Comparison of ENCODE assay signal across 18 cellular contexts in genomic region chr9:82783045-82783444, GRCh38.
A peak's percentile ranks its signal among the peaks of the same experiment; 100 is the strongest.
DNase-seq lines count a peak whose midpoint lies in the region; ATAC-seq and TF ChIP-seq lines count a peak whose summit lies in the region.
"Had no signal": no experiment of that assay in that cellular context is flagged by ENCODE, and none has a peak within 500 bp of the region (broad histone marks: within the 10 kb centered on the region; RNA-seq: fewer than 3 reads in every experiment).

No MANE protein-coding gene starts in this region.

- H3K27me3 Mint-ChIP-seq in nephron progenitor cell (ENCODE audit: low read depth, poor library complexity), result peaks cover 11% of the 10 kb centered on the region
- no peaks in the 10 kb centered on the region for H3K27me3 Mint-ChIP-seq in activated CD8-positive, alpha-beta T cell treated with anti-CD3 and anti-CD28 coated beads, Interleukin-2, amount 10 ng/mL, durations not matched to agents 7 days and 5 days (ENCODE audit: low read depth)
- H3K27me3 Mint-ChIP-seq in activated T-cell treated with anti-CD3 and anti-CD28 coated beads, Interleukin-2, amount 50 U/mL, for 4 hours (ENCODE audit: low read depth), result no peaks in the 10 kb centered on the region
- H3K27me3 Mint-ChIP-seq: CD4-positive, alpha-beta T cell had no signal

- H3K4me1 Mint-ChIP-seq in nephron progenitor cell, result peaks cover 35% of the 10 kb centered on the region
- no peaks in the 10 kb centered on the region for H3K4me1 Mint-ChIP-seq in activated CD8-positive, alpha-beta T cell treated with anti-CD3 and anti-CD28 coated beads, Interleukin-2, amount 10 ng/mL, durations not matched to agents 7 days and 5 days (ENCODE audit: low read depth)
- H3K4me1 Mint-ChIP-seq in activated T-cell treated with anti-CD3 and anti-CD28 coated beads, Interleukin-2, amount 50 U/mL, for 4 hours (ENCODE audit: low read depth), result no peaks in the 10 kb centered on the region

- ATAC-seq in left lobe of liver (peak; percentile 37), HG02840 (IDR thresholded peaks at IDR 0.05; ENCODE audit: low FRiP score, unreplicated experiment) (no peak)
- no peak for ATAC-seq in activated CD8-positive, alpha-beta T cell treated with anti-CD3 and anti-CD28 coated beads, Interleukin-2, amount 10 ng/mL, durations not matched to agents 7 days and 5 days
- no peak for ATAC-seq in activated T-cell treated with anti-CD3 and anti-CD28 coated beads, Interleukin-2, amount 50 U/mL, for 4 hours
- ATAC-seq: HCT116 had no signal

- no peak overlapping the region for H3K9ac ChIP-seq in colonic mucosa (ENCODE audit: low read depth in 2 of 2, low read length in 2 of 2)

- intact Hi-C loops in colonic mucosa (cut with DNase I), result no loop called here

- peak; percentile 51 for DNase-seq in colonic mucosa
- no peak for DNase-seq in left lobe of liver (ENCODE audit: low spot score)
- no peak for DNase-seq in nephron progenitor cell
- no peak for DNase-seq in activated CD8-positive, alpha-beta T cell treated with anti-CD3 and anti-CD28 coated beads, Interleukin-2, amount 10 ng/mL, durations not matched to agents 7 days and 5 days
- no peak for DNase-seq in activated T-cell treated with anti-CD3 and anti-CD28 coated beads, Interleukin-2, amount 50 U/mL, for 4 hours
- no peak for DNase-seq in NOMO-1 treated with dmso at 0.1 percent for 144 hours (lab: John Stamatoyannopoulos, UW; ENCODE audit: unreplicated experiment)
- DNase-seq: 8988T; BE2C; Caco-2; CD4-positive, alpha-beta T cell; GOT3; H7; KG1 had no signal

- H3K36me3 ChIP-seq in HEK293 (ENCODE audit: control insufficient read depth in 2 of 2, insufficient read depth in 1 of 2, low read length in 2 of 2) (no peaks in the 10 kb centered on the region), colonic mucosa (no peaks in the 10 kb centered on the region)
- H3K36me3 ChIP-seq: BE2C had no signal

- no peaks in the 10 kb centered on the region for H3K9me3 ChIP-seq in HEK293 (ENCODE audit: control insufficient read depth, insufficient read depth, low read depth, low read length)
- H3K9me3 ChIP-seq in colonic mucosa, result no peaks in the 10 kb centered on the region
- H3K9me3 ChIP-seq: BE2C, Caco-2 had no signal

- H3K27ac ChIP-seq in HEK293 (ENCODE audit: extremely low read depth, low read depth, low read length) (0 out of 2 replicates have a peak overlapping the region, but pooled peaks have one; percentile 40), colonic mucosa (peak overlapping the region; percentile 34)
- H3K27ac ChIP-seq: C4-2B, HL-60 had no signal

- peaks cover 35% of the 10 kb centered on the region for H3K9me3 Mint-ChIP-seq in nephron progenitor cell
- H3K9me3 Mint-ChIP-seq in activated CD8-positive, alpha-beta T cell treated with anti-CD3 and anti-CD28 coated beads, Interleukin-2, amount 10 ng/mL, durations not matched to agents 7 days and 5 days (ENCODE audit: insufficient read depth), result no peaks in the 10 kb centered on the region
- H3K9me3 Mint-ChIP-seq in activated T-cell treated with anti-CD3 and anti-CD28 coated beads, Interleukin-2, amount 50 U/mL, for 4 hours, result peaks cover 7% of the 10 kb centered on the region

- H3K36me3 Mint-ChIP-seq in nephron progenitor cell (ENCODE audit: low read depth), result peaks cover 4% of the 10 kb centered on the region
- H3K36me3 Mint-ChIP-seq in activated CD8-positive, alpha-beta T cell treated with anti-CD3 and anti-CD28 coated beads, Interleukin-2, amount 10 ng/mL, durations not matched to agents 7 days and 5 days (ENCODE audit: low read depth), result no peaks in the 10 kb centered on the region
- no peaks in the 10 kb centered on the region for H3K36me3 Mint-ChIP-seq in activated T-cell treated with anti-CD3 and anti-CD28 coated beads, Interleukin-2, amount 50 U/mL, for 4 hours (ENCODE audit: insufficient read depth)

- no peaks in the 10 kb centered on the region for H3K27me3 ChIP-seq in colonic mucosa
- H3K27me3 ChIP-seq: BE2C had no signal

- no peak for TF ChIP-seq CTCF in HEK293 (tag by site-specific recombination; IDR thresholded peaks at IDR 0.05)
- TF ChIP-seq CTCF in colonic mucosa (IDR thresholded peaks at IDR 0.05), result no peak
- no peak for TF ChIP-seq CTCF in nephron progenitor cell (IDR thresholded peaks at IDR 0.05)

- POLR2A ChIA-PET in HEK293 (lab: Yijun Ruan, JAX), result no interaction called here
- POLR2A ChIA-PET in activated CD8-positive, alpha-beta T cell treated with anti-CD3 and anti-CD28 coated beads, Interleukin-2, amount 10 ng/mL, durations not matched to agents 7 days and 5 days (lab: Charles Lee), result no interaction called here

- H3K4me1 ChIP-seq in HEK293 (ENCODE audit: control insufficient read depth, insufficient read depth, low read length), result peaks cover 7% of the 10 kb centered on the region; the same call in 1 of the 2 replicates
- H3K4me1 ChIP-seq in colonic mucosa, result no peaks in the 10 kb centered on the region
- H3K4me1 ChIP-seq: BE2C, Caco-2 had no signal

- H3K4me3 ChIP-seq in HEK293 (ENCODE audit: low read depth, low read length) (no peak overlapping the region), colonic mucosa (no peak overlapping the region)

- H3K4me3 Mint-ChIP-seq in nephron progenitor cell, result no peak overlapping the region
- no peak overlapping the region for H3K4me3 Mint-ChIP-seq in activated CD8-positive, alpha-beta T cell treated with anti-CD3 and anti-CD28 coated beads, Interleukin-2, amount 10 ng/mL, durations not matched to agents 7 days and 5 days
- no peak overlapping the region for H3K4me3 Mint-ChIP-seq in activated T-cell treated with anti-CD3 and anti-CD28 coated beads, Interleukin-2, amount 50 U/mL, for 4 hours
- H3K4me3 Mint-ChIP-seq: CD4-positive, alpha-beta T cell had no signal

- CTCF ChIA-PET in HEK293 (lab: Yijun Ruan, JAX), result no interaction called here
- CTCF ChIA-PET in activated CD8-positive, alpha-beta T cell treated with anti-CD3 and anti-CD28 coated beads, Interleukin-2, amount 10 ng/mL, durations not matched to agents 7 days and 5 days (lab: Charles Lee), result no interaction called here

- H3K27ac Mint-ChIP-seq in nephron progenitor cell, result peak overlapping the region; percentile 69
- H3K27ac Mint-ChIP-seq in activated CD8-positive, alpha-beta T cell treated with anti-CD3 and anti-CD28 coated beads, Interleukin-2, amount 10 ng/mL, durations not matched to agents 7 days and 5 days, result no peak overlapping the region
- H3K27ac Mint-ChIP-seq: CD4-positive, alpha-beta T cell had no signal

TF ChIP-seq in HEK293, 187 proteins besides CTCF, POLR2A, EP300 and RAD21 (continues in another document):
- TF ChIP-seq ZNF629 (tag by site-specific recombination; IDR thresholded peaks at IDR 0.05), result no peak
- TF ChIP-seq ZNF10 (tag by site-specific recombination; IDR thresholded peaks at IDR 0.05), result no peak
- no peak for TF ChIP-seq ZNF530 (tag by site-specific recombination; IDR thresholded peaks at IDR 0.05; ENCODE audit: low read depth)
- TF ChIP-seq BCL11B (tag by site-specific recombination; IDR thresholded peaks at IDR 0.05; ENCODE audit: low read depth), result no peak
- TF ChIP-seq, protein P1, sequence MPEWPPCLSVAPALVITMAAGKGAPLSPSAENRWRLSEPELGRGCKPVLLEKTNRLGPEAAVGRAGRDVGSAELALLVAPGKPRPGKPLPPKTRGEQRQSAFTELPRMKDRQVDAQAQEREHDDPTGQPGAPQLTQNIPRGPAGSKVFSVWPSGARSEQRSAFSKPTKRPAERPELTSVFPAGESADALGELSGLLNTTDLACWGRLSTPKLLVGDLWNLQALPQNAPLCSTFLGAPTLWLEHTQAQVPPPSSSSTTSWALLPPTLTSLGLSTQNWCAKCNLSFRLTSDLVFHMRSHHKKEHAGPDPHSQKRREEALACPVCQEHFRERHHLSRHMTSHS (tag by site-specific recombination; IDR thresholded peaks at IDR 0.05), result no peak
- no peak for TF ChIP-seq ZNF211 (tag by site-specific recombination; IDR thresholded peaks at IDR 0.05; ENCODE audit: low read depth)
- TF ChIP-seq ZNF132 (tag by site-specific recombination; IDR thresholded peaks at IDR 0.05; ENCODE audit: borderline replicate concordance), result no peak
- no peak for TF ChIP-seq ZFHX2 (tag by site-specific recombination; conservative IDR thresholded peaks at IDR 0.05)
- no peak for TF ChIP-seq ZBTB21 (tag by site-specific recombination; IDR thresholded peaks at IDR 0.05)
- TF ChIP-seq ZNF138 (tag by site-specific recombination; IDR thresholded peaks at IDR 0.05; ENCODE audit: borderline replicate concordance), result no peak
- TF ChIP-seq ZNF677 (tag by site-specific recombination; IDR thresholded peaks at IDR 0.05), result no peak
- TF ChIP-seq GLI4 (tag by site-specific recombination; IDR thresholded peaks at IDR 0.05), result no peak
- TF ChIP-seq ZNF514 (tag by site-specific recombination; IDR thresholded peaks at IDR 0.05), result no peak
- TF ChIP-seq BCL6B (tag by site-specific recombination; IDR thresholded peaks at IDR 0.05), result no peak
